ENCODE assay signal across 15 cellular contexts in the genomic region with DNA sequence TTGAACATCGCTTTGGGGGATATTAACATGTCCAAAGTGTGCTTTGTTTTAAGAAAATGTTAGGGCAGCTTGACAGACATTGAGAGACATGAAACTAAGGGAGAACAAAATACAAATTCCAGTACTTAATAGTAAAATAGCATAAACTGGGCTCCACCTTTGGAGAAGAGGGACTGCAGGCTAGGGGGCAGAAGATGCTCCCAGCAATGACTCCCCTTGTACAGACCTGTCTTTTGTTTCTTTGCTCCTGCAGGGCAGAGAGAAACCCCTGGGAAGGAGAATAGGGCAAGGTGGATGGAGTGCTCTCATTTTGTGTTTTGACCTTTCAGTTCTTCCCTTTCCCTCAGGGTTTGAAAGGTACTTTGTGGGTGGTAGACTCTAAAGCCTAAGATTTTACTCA.
"Had no signal": no experiment of that assay in that cellular context is flagged by ENCODE, and none has a peak within 500 bp of the region (broad histone marks: within the 10 kb centered on the region; RNA-seq: fewer than 3 reads in every experiment).

No MANE protein-coding gene starts in this region.

- H3K4me1 Mint-ChIP-seq: natural killer cell; stimulated activated naive B cell treated with anti-CD40 and anti-IgM and Interleukin-4, amounts not matched to agents 10 μg/mL and 1 μg/mL and 100 μg/mL, for 72 hours; T-helper 17 cell had no signal

- H3K27me3 ChIP-seq: ascending aorta, esophagus muscularis mucosa had no signal

- H3K4me3 ChIP-seq: ascending aorta, esophagus muscularis mucosa, mucosa of descending colon, psoas muscle had no signal

- H3K4me3 Mint-ChIP-seq: dendritic cell treated with granulocyte-macrophage colony-stimulating factor and Interleukin-4, amounts not matched to agents 40 ng/mL and 50 ng/mL, for 4 days; natural killer cell; stimulated activated naive B cell treated with anti-CD40 and anti-IgM and Interleukin-4, amounts not matched to agents 10 μg/mL and 1 μg/mL and 100 μg/mL, for 72 hours; T-helper 17 cell; type B pancreatic cell had no signal

- H3K27me3 Mint-ChIP-seq: dendritic cell treated with granulocyte-macrophage colony-stimulating factor and Interleukin-4, amounts not matched to agents 40 ng/mL and 50 ng/mL, for 4 days; T-helper 17 cell had no signal

- H3K27ac Mint-ChIP-seq: dendritic cell treated with granulocyte-macrophage colony-stimulating factor and Interleukin-4, amounts not matched to agents 40 ng/mL and 50 ng/mL, for 4 days; natural killer cell; stimulated activated naive B cell treated with anti-CD40 and anti-IgM and Interleukin-4, amounts not matched to agents 10 μg/mL and 1 μg/mL and 100 μg/mL, for 72 hours; T-helper 17 cell; type B pancreatic cell had no signal

- H3K4me1 ChIP-seq: ascending aorta had no signal

- ATAC-seq: mucosa of descending colon; natural killer cell; psoas muscle; sciatic nerve; stimulated activated naive B cell treated with anti-CD40 and anti-IgM and Interleukin-4, amounts not matched to agents 10 μg/mL and 1 μg/mL and 100 μg/mL, for 72 hours; T-helper 17 cell had no signal

- H3K36me3 ChIP-seq: ascending aorta, esophagus muscularis mucosa had no signal

- H3K9me3 Mint-ChIP-seq: dendritic cell treated with granulocyte-macrophage colony-stimulating factor and Interleukin-4, amounts not matched to agents 40 ng/mL and 50 ng/mL, for 4 days; natural killer cell; stimulated activated naive B cell treated with anti-CD40 and anti-IgM and Interleukin-4, amounts not matched to agents 10 μg/mL and 1 μg/mL and 100 μg/mL, for 72 hours had no signal

- H3K27ac ChIP-seq: ascending aorta, esophagus muscularis mucosa, psoas muscle had no signal

- DNase-seq: activated CD4-positive, alpha-beta T cell treated with anti-CD3 and anti-CD28 coated beads, Interleukin-2, amount 50 U/mL, for 4 hours; activated gamma-delta T cell treated with Interleukin-2 at 50 U/mL for 16 hours; activated T-cell treated with anti-CD3 and anti-CD28 coated beads, Interleukin-2, amount 50 U/mL, for 48 hours; mucosa of descending colon; natural killer cell; psoas muscle; stimulated activated CD4-positive, alpha-beta T cell treated with anti-CD3 and anti-CD28 coated beads, Interleukin-2, amount 100 ng/mL, for 24 hours; stimulated activated naive B cell treated with anti-CD40 and anti-IgM and Interleukin-4, amounts not matched to agents 10 μg/mL and 1 μg/mL and 100 μg/mL, for 72 hours; substantia nigra; T-helper 17 cell had no signal

- H3K9me3 ChIP-seq: ascending aorta, esophagus muscularis mucosa, mucosa of descending colon, psoas muscle had no signal

- H3K36me3 Mint-ChIP-seq: natural killer cell; stimulated activated naive B cell treated with anti-CD40 and anti-IgM and Interleukin-4, amounts not matched to agents 10 μg/mL and 1 μg/mL and 100 μg/mL, for 72 hours; type B pancreatic cell had no signal
